ENCODE assay signal across 10 cellular contexts in genomic region chr6:75612434-75612833, GRCh38. TPM values are rescaled to one million over a fixed set of nuclear protein-coding genes. Genes with fewer than 3 reads are reported as not detected.
DNase-seq lines count a peak whose midpoint lies in the region; ATAC-seq and TF ChIP-seq lines count a peak whose summit lies in the region.
"Had no signal": no experiment of that assay in that cellular context is flagged by ENCODE, and none has a peak within 500 bp of the region (broad histone marks: within the 10 kb centered on the region; RNA-seq: fewer than 3 reads in every experiment).

No MANE protein-coding gene starts in this region.

- H3K4me3 ChIP-seq in left ventricle myocardium inferior (no peak overlapping the region), brain microvascular endothelial cell (ENCODE audit: low read depth, low read length) (no peak overlapping the region)

- DNase-seq in left ventricle myocardium inferior: no peak
- DNase-seq in cardiac septum (ENCODE audit: low spot score): no peak
- no peak for DNase-seq in WTC11 (ENCODE audit: low spot score)
- DNase-seq in memory B cell (ENCODE audit: low spot score in 2 of 2): no peak
- no peak for DNase-seq in brain microvascular endothelial cell
- DNase-seq in osteocyte (ENCODE audit: extremely low spot score, unreplicated experiment): no peak
- no peak for DNase-seq in left lobe of liver (ENCODE audit: low spot score)
- DNase-seq: Caco-2 had no signal

- H3K27ac ChIP-seq in left ventricle myocardium inferior (replicated peaks): peak overlapping the region; percentile 66
- no peak overlapping the region for H3K27ac ChIP-seq in brain microvascular endothelial cell
- H3K27ac ChIP-seq: VCaP had no signal

- intact Hi-C loops in left ventricle myocardium inferior (cut with micrococcal nuclease) (no loop called here), cardiac septum (cut with DNase I) (no loop called here)

- in situ Hi-C loops in brain microvascular endothelial cell (cut with HindIII; ENCODE audit: low pct_ligation_motif_present, low sequenced_read_pairs): no loop called here

- 0 out of 2 replicates have a peak overlapping the region, but pooled peaks have one; percentile 29 for H3K27ac Mint-ChIP-seq in WTC11
- peak overlapping the region; percentile 14 for H3K27ac Mint-ChIP-seq in memory B cell
- H3K27ac Mint-ChIP-seq in osteocyte (ENCODE audit: unreplicated experiment): no peak overlapping the region

- H3K4me1 ChIP-seq in left ventricle myocardium inferior: peaks cover 97% of the 10 kb centered on the region
- H3K4me1 ChIP-seq: Caco-2 had no signal

- no peaks in the 10 kb centered on the region for H3K9me3 ChIP-seq in left ventricle myocardium inferior (replicated peaks)
- H3K9me3 ChIP-seq: Caco-2 had no signal

- H3K9me3 Mint-ChIP-seq in WTC11 (peaks cover under 1% of the 10 kb centered on the region), memory B cell (no peaks in the 10 kb centered on the region), osteocyte (ENCODE audit: unreplicated experiment) (no peaks in the 10 kb centered on the region)

- H3K27me3 ChIP-seq in left ventricle myocardium inferior (ENCODE audit: low read depth) (no peaks in the 10 kb centered on the region), brain microvascular endothelial cell (replicated peaks) (no peaks in the 10 kb centered on the region)

- CTCF ChIA-PET in WTC11 (lab: Charles Lee): no interaction called here

- TF ChIP-seq CTCF in left ventricle myocardium inferior (IDR thresholded peaks at IDR 0.05; ENCODE audit: borderline replicate concordance): no peak
- TF ChIP-seq CTCF in WTC11 (IDR thresholded peaks at IDR 0.05): no peak
- no peak for TF ChIP-seq CTCF in brain microvascular endothelial cell (IDR thresholded peaks at IDR 0.05; ENCODE audit: low read depth, low read length, missing control alignments)
- no peak for TF ChIP-seq CTCF in osteocyte (IDR thresholded peaks at IDR 0.05)

- H3K27me3 Mint-ChIP-seq in WTC11 (ENCODE audit: low read depth) (no peaks in the 10 kb centered on the region), memory B cell (no peaks in the 10 kb centered on the region), osteocyte (ENCODE audit: unreplicated experiment) (no peaks in the 10 kb centered on the region)

- H3K4me1 Mint-ChIP-seq in WTC11 (peaks cover 61% of the 10 kb centered on the region), memory B cell (peaks cover 50% of the 10 kb centered on the region), osteocyte (ENCODE audit: unreplicated experiment) (peaks cover 66% of the 10 kb centered on the region)

- no peaks in the 10 kb centered on the region for H3K36me3 ChIP-seq in left ventricle myocardium inferior
- H3K36me3 ChIP-seq in brain microvascular endothelial cell (replicated peaks): no peaks in the 10 kb centered on the region

- POLR2A ChIA-PET in WTC11 (lab: Charles Lee): interaction anchor here (0.8 kb wide), 1 partner anchor 11 kb away, joined by 4 read pairs; the partner anchor contains the start of gene SENP6

- ATAC-seq in WTC11 (no peak), memory B cell (ENCODE audit: low read depth) (peak; percentile 25), HG02798 (IDR thresholded peaks at IDR 0.05; ENCODE audit: poor library complexity, unreplicated experiment) (no peak), left lobe of liver (no peak)

- H3K36me3 Mint-ChIP-seq in WTC11: peaks cover 5% of the 10 kb centered on the region
- H3K36me3 Mint-ChIP-seq in memory B cell: no peaks in the 10 kb centered on the region
- H3K36me3 Mint-ChIP-seq in osteocyte (ENCODE audit: unreplicated experiment): peaks cover 3% of the 10 kb centered on the region

- H3K4me3 Mint-ChIP-seq in WTC11 (no peak overlapping the region), memory B cell (peak overlapping the region; percentile 58), osteocyte (ENCODE audit: unreplicated experiment) (no peak overlapping the region)

TF ChIP-seq in WTC11, 78 proteins besides CTCF, POLR2A, EP300 and RAD21:
- no peak for TF ChIP-seq NR3C1 (CRISPR knock-in tag; conservative IDR thresholded peaks at IDR 0.05; ENCODE audit: low read depth)
- no peak for TF ChIP-seq SMAD4 (CRISPR knock-in tag; IDR thresholded peaks at IDR 0.05)
- no peak for TF ChIP-seq ARID4B (CRISPR knock-in tag; IDR thresholded peaks at IDR 0.05; ENCODE audit: borderline replicate concordance)
- no peak for TF ChIP-seq ZNF317 (CRISPR knock-in tag; IDR thresholded peaks at IDR 0.05; ENCODE audit: borderline replicate concordance, low read depth)
- TF ChIP-seq ZNF423 (CRISPR knock-in tag; IDR thresholded peaks at IDR 0.05): no peak
- TF ChIP-seq IRF1 (CRISPR knock-in tag; IDR thresholded peaks at IDR 0.05): no peak
- no peak for TF ChIP-seq ATF6 (CRISPR knock-in tag; IDR thresholded peaks at IDR 0.05)
- TF ChIP-seq JUN (CRISPR knock-in tag; IDR thresholded peaks at IDR 0.05): no peak

RNA-seq across cellular contexts. Expression of gene SENP6, which starts 10.8 kb away (rescaled TPM):
- total RNA-seq in left ventricle myocardium inferior (54.2 TPM), cardiac septum (68.0 TPM), WTC11 (2021) (90.9 to 100 TPM (median 99.4 TPM) in 3 replicates), osteocyte (95.0 and 101 TPM in 2 replicates), left lobe of liver (23.9 TPM)
